ENCODE assay signal across 1 cellular context in genomic region chr3:100230715-100231114, GRCh38.
TF ChIP-seq lines count a peak whose summit lies in the region.

No MANE protein-coding gene starts in this region.

TF ChIP-seq in K562, 482 proteins besides CTCF, POLR2A, EP300 and RAD21 (continued from another document):
- TF ChIP-seq MXD1 (CRISPR knock-in tag; IDR thresholded peaks at IDR 0.05; ENCODE audit: borderline replicate concordance, poor library complexity, severe bottlenecking) (no peak), MBD1 (CRISPR knock-in tag; IDR thresholded peaks at IDR 0.05) (no peak), CC2D1A (IDR thresholded peaks at IDR 0.05) (no peak), ZNF780A (CRISPR knock-in tag; IDR thresholded peaks at IDR 0.05) (no peak), ARID1B (IDR thresholded peaks at IDR 0.05) (peak; percentile 31; the same call in 1 of the 2 replicates), ZC3H8 (IDR thresholded peaks at IDR 0.05) (no peak), PHTF2 (CRISPR knock-in tag; IDR thresholded peaks at IDR 0.05) (no peak), TCF3 (CRISPR knock-in tag; IDR thresholded peaks at IDR 0.05) (peak; percentile 49; the same call in 1 of the 2 replicates), TFAP4 (CRISPR knock-in tag; IDR thresholded peaks at IDR 0.05; ENCODE audit: borderline replicate concordance) (no peak), NR2C2 (CRISPR knock-in tag; IDR thresholded peaks at IDR 0.05) (no peak), NR2C2 (tag; IDR thresholded peaks at IDR 0.05) (no peak), MECOM (CRISPR knock-in tag; IDR thresholded peaks at IDR 0.05) (peak; percentile 55; the same call in 1 of the 2 replicates), MEF2A (IDR thresholded peaks at IDR 0.05; ENCODE audit: control insufficient read depth, low read depth, low read length) (peak; percentile 47; the same call in 1 of the 2 replicates), CSDE1 (IDR thresholded peaks at IDR 0.05) (no peak), ZNF134 (CRISPR knock-in tag; conservative IDR thresholded peaks at IDR 0.05) (no peak), MEIS2 (IDR thresholded peaks at IDR 0.05; ENCODE audit: partially characterized antibody) (peak; percentile 58), ZBTB7A (IDR thresholded peaks at IDR 0.05; ENCODE audit: borderline replicate concordance, control insufficient read depth, low read depth, low read length) (no peak)
